In the genomic region with DNA sequence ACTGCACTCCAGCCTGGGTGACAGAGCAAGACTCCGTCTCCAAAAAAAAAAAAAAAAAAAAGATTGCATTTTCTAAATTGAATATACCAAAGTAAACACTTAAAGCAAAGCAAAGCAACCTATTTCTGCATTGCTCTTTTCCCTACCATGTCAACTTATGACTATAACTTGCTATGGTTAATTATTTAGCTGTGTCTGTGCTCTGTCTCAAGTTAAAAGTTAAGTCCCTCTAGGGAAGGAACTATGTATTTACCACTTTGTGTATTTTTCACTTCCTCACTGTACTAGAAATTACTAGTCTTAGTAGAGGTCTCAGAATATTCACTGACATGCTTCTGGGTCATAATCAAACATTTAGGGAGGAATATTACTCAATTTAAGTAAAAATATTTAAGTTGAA, we compare ENCODE assay signal across 18 cellular contexts.
"Had no signal": no experiment of that assay in that cellular context is flagged by ENCODE, and none has a peak within 500 bp of the region (broad histone marks: within the 10 kb centered on the region; RNA-seq: fewer than 3 reads in every experiment).

No MANE protein-coding gene starts in this region.

- H3K9me3 ChIP-seq: colonic mucosa, lower lobe of right lung, tibial artery had no signal

- H3K27ac ChIP-seq: brain microvascular endothelial cell, colonic mucosa, lower lobe of right lung, tibial artery had no signal

- H3K27me3 ChIP-seq: brain microvascular endothelial cell, colonic mucosa, tibial artery had no signal

- H3K4me3 ChIP-seq: colonic mucosa, lower lobe of right lung, tibial artery had no signal

- H3K4me1 ChIP-seq: colonic mucosa, lower lobe of right lung, tibial artery had no signal

- FAIRE-seq: endometrium had no signal

- DNase-seq: activated CD4-positive, alpha-beta T cell treated with anti-CD3 and anti-CD28 coated beads, Interleukin-2, amount 50 U/mL, for 1 hour; activated CD8-positive, alpha-beta memory T cell treated with anti-CD3 and anti-CD28 coated beads, Interleukin-2, amount 50 U/mL, for 4 hours; activated naive CD4-positive, alpha-beta T cell treated with anti-CD3 and anti-CD28 coated beads, Interleukin-2, amount 10 ng/mL, durations not matched to agents 7 days and 5 days; activated naive CD8-positive, alpha-beta T cell treated with anti-CD3 and anti-CD28 coated beads, Interleukin-2, amount 50 U/mL, for 24 hours; activated T-cell treated with anti-CD3 and anti-CD28 coated beads, Interleukin-2, amount 50 U/mL, for 4 hours; aorta; colonic mucosa; left colon; lower lobe of right lung; midbrain; nephron progenitor cell; nucleus accumbens; stimulated activated CD4-positive, alpha-beta T cell treated with anti-CD3 and anti-CD28 coated beads, Interleukin-2, amount 100 ng/mL, for 24 hours; stimulated activated naive CD8-positive, alpha-beta T cell treated with anti-CD3 and anti-CD28 coated beads, Interleukin-15, Interleukin-2, amounts not matched to agents 100 U/mL and 50 U/mL, for 24 hours; substantia nigra; tibial artery had no signal

- H3K36me3 ChIP-seq: brain microvascular endothelial cell, colonic mucosa, lower lobe of right lung, tibial artery had no signal

- ATAC-seq: activated naive CD8-positive, alpha-beta T cell treated with anti-CD3 and anti-CD28 coated beads, Interleukin-2, amount 50 U/mL, for 24 hours; activated T-cell treated with anti-CD3 and anti-CD28 coated beads, Interleukin-2, amount 50 U/mL, for 4 hours; left colon; lower lobe of right lung; stimulated activated naive CD8-positive, alpha-beta T cell treated with anti-CD3 and anti-CD28 coated beads, Interleukin-15, Interleukin-2, amounts not matched to agents 100 U/mL and 50 U/mL, for 24 hours had no signal
